Comparison of ENCODE assay signal across 17 cellular contexts in genomic region chr11:117862019-117862725, GRCh38. TPM values are rescaled to one million over a fixed set of nuclear protein-coding genes. Genes with fewer than 3 reads are reported as not detected.
DNase-seq lines count a peak whose midpoint lies in the region; ATAC-seq and TF ChIP-seq lines count a peak whose summit lies in the region.
"Had no signal": no experiment of that assay in that cellular context is flagged by ENCODE, and none has a peak within 500 bp of the region (broad histone marks: within the 10 kb centered on the region; RNA-seq: fewer than 3 reads in every experiment).

No MANE protein-coding gene starts in this region.

- H3K9me3 Mint-ChIP-seq in activated T-helper 1 cell treated with anti-CD3 and anti-CD28 coated beads, Interleukin-12 subunit alpha, Interleukin-12 subunit beta, Interleukin-2, Interleukin-4 antibody, amounts not matched to agents 30 ng/mL and 10 ng/mL and 1 ng/mL, durations not matched to agents 14 hours and 24 hours and 36 hours, result no peaks in the 10 kb centered on the region
- H3K9me3 Mint-ChIP-seq in immature natural killer cell, result no peaks in the 10 kb centered on the region
- H3K9me3 Mint-ChIP-seq: CD4-positive, CD25-positive, alpha-beta regulatory T cell had no signal

- H3K27me3 Mint-ChIP-seq in activated T-helper 1 cell treated with anti-CD3 and anti-CD28 coated beads, Interleukin-12 subunit alpha, Interleukin-12 subunit beta, Interleukin-2, Interleukin-4 antibody, amounts not matched to agents 30 ng/mL and 10 ng/mL and 1 ng/mL, durations not matched to agents 14 hours and 24 hours and 36 hours (ENCODE audit: insufficient read depth), result peaks cover 27% of the 10 kb centered on the region
- H3K27me3 Mint-ChIP-seq in immature natural killer cell (ENCODE audit: low read depth in 3 of 3), result peaks cover 2 to 5% (median 4%) of the 10 kb centered on the region in 3 donors

- no peak for TF ChIP-seq POLR2A in gastroesophageal sphincter (IDR thresholded peaks at IDR 0.05)

- peaks cover 5% of the 10 kb centered on the region for H3K4me1 Mint-ChIP-seq in activated T-helper 1 cell treated with anti-CD3 and anti-CD28 coated beads, Interleukin-12 subunit alpha, Interleukin-12 subunit beta, Interleukin-2, Interleukin-4 antibody, amounts not matched to agents 30 ng/mL and 10 ng/mL and 1 ng/mL, durations not matched to agents 14 hours and 24 hours and 36 hours (ENCODE audit: low read depth)
- H3K4me1 Mint-ChIP-seq in immature natural killer cell, result peaks cover 0 to 6% of the 10 kb centered on the region in 2 donors

- H3K27ac ChIP-seq in gastroesophageal sphincter, result peak overlapping the region in 3 of 4 donors; percentile 27 to 75 (median 64)
- peak overlapping the region; percentile 71 for H3K27ac ChIP-seq in muscle layer of duodenum (ENCODE audit: low read length)
- H3K27ac ChIP-seq in temporal lobe (ENCODE audit: low read depth, low read length), result peak overlapping the region; percentile 58
- H3K27ac ChIP-seq in ascending aorta, result no peak overlapping the region
- H3K27ac ChIP-seq: SK-N-MC, VCaP had no signal

- H3K4me3 ChIP-seq in gastroesophageal sphincter, result peak overlapping the region in 1 of 2 donors; percentile 7
- H3K4me3 ChIP-seq in muscle layer of duodenum (ENCODE audit: low read depth in 1 of 2, low read length in 2 of 2), result peak overlapping the region; percentile 18 to 37
- H3K4me3 ChIP-seq in ascending aorta, result no peak overlapping the region
- H3K4me3 ChIP-seq: SK-N-MC had no signal

- H3K27ac Mint-ChIP-seq in activated T-helper 1 cell treated with anti-CD3 and anti-CD28 coated beads, Interleukin-12 subunit alpha, Interleukin-12 subunit beta, Interleukin-2, Interleukin-4 antibody, amounts not matched to agents 30 ng/mL and 10 ng/mL and 1 ng/mL, durations not matched to agents 14 hours and 24 hours and 36 hours, result peak overlapping the region; percentile 20
- no peak overlapping the region for H3K27ac Mint-ChIP-seq in immature natural killer cell
- H3K27ac Mint-ChIP-seq: CD4-positive, CD25-positive, alpha-beta regulatory T cell had no signal

- no peak overlapping the region for H3K4me3 Mint-ChIP-seq in activated T-helper 1 cell treated with anti-CD3 and anti-CD28 coated beads, Interleukin-12 subunit alpha, Interleukin-12 subunit beta, Interleukin-2, Interleukin-4 antibody, amounts not matched to agents 30 ng/mL and 10 ng/mL and 1 ng/mL, durations not matched to agents 14 hours and 24 hours and 36 hours
- no peak overlapping the region for H3K4me3 Mint-ChIP-seq in immature natural killer cell
- H3K4me3 Mint-ChIP-seq: CD4-positive, CD25-positive, alpha-beta regulatory T cell had no signal

- H3K4me1 ChIP-seq in gastroesophageal sphincter (peaks cover 0 to 68% (median 8%) of the 10 kb centered on the region in 3 donors), muscle layer of duodenum (ENCODE audit: control insufficient read depth in 1 of 2, insufficient read depth in 2 of 2, low read length in 2 of 2) (peaks cover 19 to 42% of the 10 kb centered on the region in 2 donors), ascending aorta (no peaks in the 10 kb centered on the region)

- ATAC-seq in gastroesophageal sphincter (no peak), HG02678 (IDR thresholded peaks at IDR 0.05; ENCODE audit: unreplicated experiment) (no peak)

- 30 to 43% methylated on average over 7 to 10 of the region's 12 CpGs for WGBS in gastroesophageal sphincter (ENCODE audit: low coverage in 1 of 2), 2 donors

- intact Hi-C loops in activated T-helper 1 cell treated with anti-CD3 and anti-CD28 coated beads, Interleukin-12 subunit alpha, Interleukin-12 subunit beta, Interleukin-2, Interleukin-4 antibody, amounts not matched to agents 30 ng/mL and 10 ng/mL and 1 ng/mL, durations not matched to agents 14 hours and 24 hours and 36 hours (cut with micrococcal nuclease), result no loop called here
- intact Hi-C loops in ascending aorta (cut with DNase I), result no loop called here

- H3K27me3 ChIP-seq in gastroesophageal sphincter, result no peaks in the 10 kb centered on the region
- no peaks in the 10 kb centered on the region for H3K27me3 ChIP-seq in muscle layer of duodenum (ENCODE audit: low read depth, low read length)
- H3K27me3 ChIP-seq in ascending aorta, result no peaks in the 10 kb centered on the region

- no peaks in the 10 kb centered on the region for H3K36me3 Mint-ChIP-seq in activated T-helper 1 cell treated with anti-CD3 and anti-CD28 coated beads, Interleukin-12 subunit alpha, Interleukin-12 subunit beta, Interleukin-2, Interleukin-4 antibody, amounts not matched to agents 30 ng/mL and 10 ng/mL and 1 ng/mL, durations not matched to agents 14 hours and 24 hours and 36 hours (ENCODE audit: low read depth)
- H3K36me3 Mint-ChIP-seq in immature natural killer cell, result no peaks in the 10 kb centered on the region
- H3K36me3 Mint-ChIP-seq: CD4-positive, CD25-positive, alpha-beta regulatory T cell had no signal

- no peak for DNase-seq in activated T-helper 1 cell treated with anti-CD3 and anti-CD28 coated beads, Interleukin-12 subunit alpha, Interleukin-12 subunit beta, Interleukin-2, Interleukin-4 antibody, amounts not matched to agents 30 ng/mL and 10 ng/mL and 1 ng/mL, durations not matched to agents 14 hours and 24 hours and 36 hours (ENCODE audit: low spot score)
- DNase-seq in immature natural killer cell (no peak), ascending aorta (ENCODE audit: low spot score in 2 of 2) (no peak), RPMI8226 (no peak)
- DNase-seq: activated T-cell treated with anti-CD3 and anti-CD28 coated beads, Interleukin-2, amount 50 U/mL, for 1 hour; CD4-positive, CD25-positive, alpha-beta regulatory T cell; stimulated activated CD4-positive, alpha-beta T cell treated with anti-CD3 and anti-CD28 coated beads, Interleukin-4, amount 100 ng/mL, for 1 hour had no signal

- TF ChIP-seq CTCF in gastroesophageal sphincter (IDR thresholded peaks at IDR 0.05) (no peak), ascending aorta (IDR thresholded peaks at IDR 0.05) (no peak)

- H3K36me3 ChIP-seq in gastroesophageal sphincter (no peaks in the 10 kb centered on the region), muscle layer of duodenum (ENCODE audit: control insufficient read depth in 1 of 2, insufficient read depth in 2 of 2, low read length in 2 of 2) (no peaks in the 10 kb centered on the region), ascending aorta (no peaks in the 10 kb centered on the region)

- H3K9me3 ChIP-seq in gastroesophageal sphincter (no peaks in the 10 kb centered on the region), muscle layer of duodenum (ENCODE audit: control insufficient read depth in 1 of 2, low read length in 2 of 2) (no peaks in the 10 kb centered on the region), ascending aorta (no peaks in the 10 kb centered on the region)

- no peak for TF ChIP-seq EP300 in gastroesophageal sphincter (IDR thresholded peaks at IDR 0.05)

RNA-seq across cellular contexts. Expression of gene FXYD6, which starts 14.3 kb away (rescaled TPM):
- not detected in 2 replicates for total RNA-seq in activated T-helper 1 cell treated with anti-CD3 and anti-CD28 coated beads, Interleukin-12 subunit alpha, Interleukin-12 subunit beta, Interleukin-2, Interleukin-4 antibody, amounts not matched to agents 30 ng/mL and 10 ng/mL and 1 ng/mL, durations not matched to agents 14 hours and 24 hours and 36 hours
- total RNA-seq in gastroesophageal sphincter (10 to 100 TPM; 28.6 to 76.7 (median 74.4) TPM), temporal lobe (149 TPM), ascending aorta (16.4 TPM)
- polyA plus RNA-seq in immature natural killer cell, result not detected
- total RNA-seq: CD4-positive, CD25-positive, alpha-beta regulatory T cell; G401; osteoblast had no signal
- polyA plus RNA-seq: CD4-positive, CD25-positive, alpha-beta regulatory T cell had no signal

RNA-seq across cellular contexts. Expression of gene FXYD2, which starts 37.6 kb away (rescaled TPM):
- 3.4 and 3.6 TPM in 2 replicates for total RNA-seq in activated T-helper 1 cell treated with anti-CD3 and anti-CD28 coated beads, Interleukin-12 subunit alpha, Interleukin-12 subunit beta, Interleukin-2, Interleukin-4 antibody, amounts not matched to agents 30 ng/mL and 10 ng/mL and 1 ng/mL, durations not matched to agents 14 hours and 24 hours and 36 hours
- total RNA-seq in gastroesophageal sphincter (1 to 10 TPM in 2 of 4 donors, under 1 TPM in 2; 0.50 to 3.0 (median 1.2) TPM), temporal lobe (0.49 TPM), ascending aorta (not detected)
- 10 to 100 TPM in 1 of 3 donors, 1 to 10 TPM in 2; 1.3 to 12.0 (median 3.4) TPM for polyA plus RNA-seq in immature natural killer cell
- total RNA-seq: astrocyte, G401, H4, osteoblast had no signal

Comparison
In these comparisons a context has a peak if more than half of its experiments do, and no peak if none do; other contexts are left out.
1. H3K27ac ChIP-seq: peak in gastroesophageal sphincter (3 of 4), muscle layer of duodenum (single experiment) and temporal lobe (single experiment); none in ascending aorta (0 of 2).
2. H3K4me3 ChIP-seq: peak in muscle layer of duodenum (2 of 2); none in ascending aorta (0 of 2).
3. RNA of gene FXYD6, which starts 14.3 kb away (total RNA-seq): 149 TPM in temporal lobe (single experiment), 28.6 to 76.7 TPM in gastroesophageal sphincter and 16.4 TPM in ascending aorta (single experiment); not detected in activated T-helper 1 cell treated with anti-CD3 and anti-CD28 coated beads, Interleukin-12 subunit alpha, Interleukin-12 subunit beta, Interleukin-2, Interleukin-4 antibody, amounts not matched to agents 30 ng/mL and 10 ng/mL and 1 ng/mL, durations not matched to agents 14 hours and 24 hours and 36 hours; every median in the first group is over 10 times any median in the second.